Comparison of ENCODE assay signal across 12 cellular contexts in the genomic region with DNA sequence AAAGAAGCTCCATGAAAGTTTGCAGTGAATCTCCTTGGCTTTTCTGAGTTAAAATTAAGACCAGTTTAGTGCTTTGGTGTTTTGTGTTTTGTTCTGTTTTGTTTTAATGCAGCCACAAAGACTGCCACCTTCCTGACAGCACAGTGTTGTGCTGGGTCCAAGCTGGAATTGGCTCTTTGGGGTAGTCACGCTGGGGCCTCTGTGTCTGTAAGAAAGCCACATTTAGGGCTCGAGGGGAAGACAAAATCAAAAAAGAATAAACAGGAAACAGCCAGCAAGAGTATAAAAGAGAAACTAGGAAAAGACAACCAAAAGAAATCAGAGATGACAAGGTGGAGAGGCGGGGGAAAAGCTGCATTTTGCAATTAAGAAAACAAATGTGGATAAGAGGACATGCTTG.
DNase-seq lines count a peak whose midpoint lies in the region; ATAC-seq, FAIRE-seq and TF ChIP-seq lines count a peak whose summit lies in the region.
"Had no signal": no experiment of that assay in that cellular context is flagged by ENCODE, and none has a peak within 500 bp of the region (broad histone marks: within the 10 kb centered on the region; RNA-seq: fewer than 3 reads in every experiment).

No MANE protein-coding gene starts in this region.

- H3K27me3 ChIP-seq in trophoblast cell (ENCODE audit: insufficient read depth, low read length), result no peaks in the 10 kb centered on the region
- H3K27me3 ChIP-seq in HepG2 (ENCODE audit: control insufficient read depth in 1 of 2, insufficient read depth in 2 of 2, low read length in 2 of 2), result no peaks in the 10 kb centered on the region
- H3K27me3 ChIP-seq in mammary epithelial cell (ENCODE audit: insufficient read depth, low read length), result no peaks in the 10 kb centered on the region

- no peaks in the 10 kb centered on the region for H3K9me3 Mint-ChIP-seq in activated B cell treated with CpG ODN at 0.5 μM for 24 hours
- H3K9me3 Mint-ChIP-seq in glutamatergic neuron (ENCODE audit: unreplicated experiment), result no peaks in the 10 kb centered on the region

- H3K9ac ChIP-seq in trophoblast cell (ENCODE audit: low read length) (no peak overlapping the region), HepG2 (ENCODE audit: insufficient read depth, low read depth, low read length) (no peak overlapping the region), mammary epithelial cell (ENCODE audit: insufficient read depth, low read length) (no peak overlapping the region)

- in situ Hi-C loops in HepG2 (cut with HindIII; ENCODE audit: extremely low pct_ligation_motif_present, low pct_unique_long_range_greater_than_20kb) (no loop called here), mammary epithelial cell (cut with MboI; ENCODE audit: low sequenced_read_pairs in 2 of 2) (no loop called here)

- H2AK5ac ChIP-seq in trophoblast cell (ENCODE audit: low read length), result no peak overlapping the region

- no peak overlapping the region for H3K14ac ChIP-seq in trophoblast cell (ENCODE audit: low read length)

- H3K36me3 Mint-ChIP-seq in activated B cell treated with CpG ODN at 0.5 μM for 24 hours (ENCODE audit: low read depth) (peaks cover 66% of the 10 kb centered on the region), glutamatergic neuron (ENCODE audit: unreplicated experiment) (no peaks in the 10 kb centered on the region)

- H3K27me3 Mint-ChIP-seq in activated B cell treated with CpG ODN at 0.5 μM for 24 hours (no peaks in the 10 kb centered on the region), glutamatergic neuron (ENCODE audit: unreplicated experiment) (no peaks in the 10 kb centered on the region)

- TF ChIP-seq POLR2A in HepG2 (IDR thresholded peaks at IDR 0.05; ENCODE audit: insufficient read depth in 1 of 2, low read depth in 2 of 2, low read length in 2 of 2), result no peak

- BruUV-seq in HepG2 (replicated peaks; lab: Mats Ljungman, UMichigan) (no TSS peak), mammary epithelial cell (replicated peaks; lab: Mats Ljungman, UMichigan) (no TSS peak)

- H3K4me1 Mint-ChIP-seq in activated B cell treated with CpG ODN at 0.5 μM for 24 hours, result peaks cover 20% of the 10 kb centered on the region
- peaks cover 7% of the 10 kb centered on the region for H3K4me1 Mint-ChIP-seq in glutamatergic neuron (ENCODE audit: low read depth, unreplicated experiment)

- H2BK12ac ChIP-seq in trophoblast cell (ENCODE audit: low read length), result peak overlapping the region; percentile 5

- peaks cover 0 to 2% of the 10 kb centered on the region in 2 experiments for H3K4me1 ChIP-seq in trophoblast cell (ENCODE audit: control insufficient read depth in 1 of 2, insufficient read depth in 2 of 2, low read length in 2 of 2)
- H3K4me1 ChIP-seq in HepG2 (ENCODE audit: insufficient read depth, low read length), result no peaks in the 10 kb centered on the region
- H3K4me1 ChIP-seq in mammary epithelial cell (ENCODE audit: insufficient read depth, low read length), result no peaks in the 10 kb centered on the region

- H3K4me3 ChIP-seq in trophoblast cell (ENCODE audit: low read depth, low read length) (no peak overlapping the region), HepG2 (replicated peaks in 1 of 3; ENCODE audit: insufficient read depth in 1 of 3, low read depth in 2 of 3, low read length in 3 of 3) (no peak overlapping the region), mammary epithelial cell (replicated peaks in 1 of 3; ENCODE audit: insufficient read depth in 1 of 3, low read depth in 2 of 3, low read length in 3 of 3) (no peak overlapping the region)

- ATAC-seq in activated B cell treated with CpG ODN at 0.5 μM for 24 hours (ENCODE audit: low read depth) (no peak), HepG2 (no peak), HG03469 (IDR thresholded peaks at IDR 0.05; ENCODE audit: unreplicated experiment) (no peak)
- ATAC-seq in activated CD4-positive, CD25-positive, alpha-beta regulatory T cell treated with anti-CD3 and anti-CD28 coated beads, Interleukin-2, amount 50 U/mL, for 24 hours, result no peak

- no peaks in the 10 kb centered on the region for H3K79me1 ChIP-seq in trophoblast cell (ENCODE audit: low read length)

- TF ChIP-seq EP300 in HepG2 (IDR thresholded peaks at IDR 0.05; ENCODE audit: low read depth in 2 of 2, low read length in 2 of 2) (no peak), HepG2 (CRISPR knock-in tag; IDR thresholded peaks at IDR 0.05; ENCODE audit: borderline replicate concordance) (no peak)

- DNase-seq in EH (ENCODE audit: low read depth), result peak; percentile 56
- DNase-seq in activated B cell treated with CpG ODN at 0.5 μM for 24 hours, result no peak
- DNase-seq in glutamatergic neuron, result no peak
- DNase-seq in trophoblast cell, result no peak
- no peak for DNase-seq in HepG2 (ENCODE audit: low spot score)
- DNase-seq in mammary epithelial cell, result no peak
- DNase-seq: activated CD4-positive, CD25-positive, alpha-beta regulatory T cell treated with anti-CD3 and anti-CD28 coated beads, Interleukin-2, amount 50 U/mL, for 72 hours; aorta; islet precursor cell; NCI-H2081 had no signal

- H2AFZ ChIP-seq in trophoblast cell (ENCODE audit: insufficient read depth, low read length, poor library complexity) (no peak overlapping the region), HepG2 (ENCODE audit: low read length) (no peak overlapping the region), mammary epithelial cell (ENCODE audit: low read depth, low read length) (no peak overlapping the region)

- intact Hi-C loops in activated B cell treated with CpG ODN at 0.5 μM for 24 hours (cut with micrococcal nuclease), result no loop called here
- intact Hi-C loops in HepG2 (cut with micrococcal nuclease; ENCODE audit: unreplicated experiment), result no loop called here
- intact Hi-C loops in mammary epithelial cell (cut with micrococcal nuclease), result no loop called here

- H4K12ac ChIP-seq in trophoblast cell (ENCODE audit: low read depth, low read length), result no peak overlapping the region

- H4K91ac ChIP-seq in trophoblast cell (ENCODE audit: low read depth, low read length), result peak overlapping the region; percentile 5

- H3K27ac ChIP-seq in trophoblast cell (ENCODE audit: low read depth, low read length) (peak overlapping the region; percentile 12), HepG2 (ENCODE audit: extremely low read length, insufficient read depth, low read length) (no peak overlapping the region), mammary epithelial cell (ENCODE audit: insufficient read depth, low read depth, low read length) (no peak overlapping the region)

- H2BK120ac ChIP-seq in trophoblast cell (ENCODE audit: insufficient read depth, low read length, poor library complexity), result no peak overlapping the region

- no peak overlapping the region for H4K8ac ChIP-seq in trophoblast cell (ENCODE audit: low read depth, low read length)

- H3K9me3 ChIP-seq in trophoblast cell (ENCODE audit: insufficient read depth, low read depth, low read length), result no peaks in the 10 kb centered on the region
- no peaks in the 10 kb centered on the region for H3K9me3 ChIP-seq in HepG2 (ENCODE audit: low read length)
- no peaks in the 10 kb centered on the region for H3K9me3 ChIP-seq in mammary epithelial cell (replicated peaks; ENCODE audit: insufficient read depth, low read length)

- H2BK5ac ChIP-seq in trophoblast cell (ENCODE audit: low read depth, low read length, poor library complexity), result no peak overlapping the region

- no peaks in the 10 kb centered on the region for H3K79me2 ChIP-seq in trophoblast cell (ENCODE audit: control insufficient read depth, insufficient read depth, low read length, poor library complexity)
- no peaks in the 10 kb centered on the region for H3K79me2 ChIP-seq in HepG2 (ENCODE audit: insufficient read depth, low read length)
- H3K79me2 ChIP-seq in mammary epithelial cell (ENCODE audit: insufficient read depth, low read length), result no peaks in the 10 kb centered on the region

- H3K4me2 ChIP-seq in trophoblast cell (ENCODE audit: low read length), result no peak overlapping the region
- no peak overlapping the region for H3K4me2 ChIP-seq in HepG2 (ENCODE audit: low read depth, low read length)
- no peak overlapping the region for H3K4me2 ChIP-seq in mammary epithelial cell (ENCODE audit: insufficient read depth, low read depth, low read length)

- H3K27ac Mint-ChIP-seq in activated B cell treated with CpG ODN at 0.5 μM for 24 hours, result peak overlapping the region; percentile 32
- peak overlapping the region; percentile 18 for H3K27ac Mint-ChIP-seq in glutamatergic neuron (ENCODE audit: unreplicated experiment)

- H3K18ac ChIP-seq in trophoblast cell (ENCODE audit: low read length), result no peak overlapping the region

- no peak for TF ChIP-seq RAD21 in HepG2 (CRISPR knock-in tag; IDR thresholded peaks at IDR 0.05)

- POLR2A ChIA-PET in activated B cell treated with CpG ODN at 0.5 μM for 24 hours (lab: Charles Lee), result no interaction called here
- POLR2A ChIA-PET in HepG2 (lab: Yijun Ruan, JAX), result no interaction called here

- no peak for TF ChIP-seq CTCF in activated B cell treated with CpG ODN at 0.5 μM for 24 hours (IDR thresholded peaks at IDR 0.05)
- TF ChIP-seq CTCF in glutamatergic neuron (IDR thresholded peaks at IDR 0.05; ENCODE audit: partially characterized antibody, unreplicated experiment), result no peak
- TF ChIP-seq CTCF in HepG2 (CRISPR knock-in tag; IDR thresholded peaks at IDR 0.05), result no peak
- no peak for TF ChIP-seq CTCF in mammary epithelial cell (conservative IDR thresholded peaks at IDR 0.05 in 1 of 2, IDR thresholded peaks at IDR 0.05 in 1 of 2; ENCODE audit: extremely low read depth in 1 of 2, insufficient read depth in 1 of 2, low read depth in 1 of 2, low read length in 2 of 2)

- H3K4me3 Mint-ChIP-seq in activated B cell treated with CpG ODN at 0.5 μM for 24 hours (no peak overlapping the region), glutamatergic neuron (ENCODE audit: unreplicated experiment) (no peak overlapping the region)

- no CpG with 5 or more reads among the region's 3 CpGs for WGBS in trophoblast cell (ENCODE audit: extremely low coverage, insufficient coverage, insufficient read length)
- whole genome bisulfite sequencing in HepG2 (ENCODE audit: low lambda C conversion rate), result 0% methylated on average over 3 of the region's 3 CpGs
- 50% methylated on average over 3 of the region's 3 CpGs for WGBS in mammary epithelial cell (ENCODE audit: low coverage, missing lambda C conversion rate)

- no peak overlapping the region for H3K23ac ChIP-seq in trophoblast cell (ENCODE audit: low read length)

- CTCF ChIA-PET in activated B cell treated with CpG ODN at 0.5 μM for 24 hours (lab: Charles Lee), result no interaction called here
- CTCF ChIA-PET in HepG2 (lab: Yijun Ruan, JAX; ENCODE audit: low intra/inter-chr PET ratio, low total read pairs), result no interaction called here
- CTCF ChIA-PET in mammary epithelial cell (lab: Charles Lee; ENCODE audit: low non-redundant PET), result no interaction called here

- FAIRE-seq in HepG2 (lab: Jason Lieb, UNC), result no peak

- H3K36me3 ChIP-seq in trophoblast cell (ENCODE audit: control insufficient read depth in 1 of 2, insufficient read depth in 2 of 2, low read length in 2 of 2) (no peaks in the 10 kb centered on the region), HepG2 (replicated peaks in 1 of 2; ENCODE audit: control insufficient read depth in 1 of 2, insufficient read depth in 2 of 2, low read length in 2 of 2) (no peaks in the 10 kb centered on the region), mammary epithelial cell (ENCODE audit: insufficient read depth, low read length) (no peaks in the 10 kb centered on the region)

- dilution Hi-C loops in mammary epithelial cell (cut with HindIII; ENCODE audit: low sequenced_read_pairs), result no loop called here

- no peaks in the 10 kb centered on the region for H4K20me1 ChIP-seq in HepG2 (ENCODE audit: insufficient read depth, low read length)
- H4K20me1 ChIP-seq in mammary epithelial cell (ENCODE audit: insufficient read depth, low read length), result no peaks in the 10 kb centered on the region

- no peak overlapping the region for H3K4ac ChIP-seq in trophoblast cell (ENCODE audit: low read depth, low read length)
